ENCODE assay signal across 13 cellular contexts in genomic region chr7:45069444-45070253, GRCh38. TPM values are rescaled to one million over a fixed set of nuclear protein-coding genes. Genes with fewer than 3 reads are reported as not detected.
DNase-seq lines count a peak whose midpoint lies in the region; ATAC-seq, FAIRE-seq and TF ChIP-seq lines count a peak whose summit lies in the region.
"Had no signal": no experiment of that assay in that cellular context is flagged by ENCODE, and none has a peak within 500 bp of the region (broad histone marks: within the 10 kb centered on the region; RNA-seq: fewer than 3 reads in every experiment).

No MANE protein-coding gene starts in this region.

- H3K36me3 ChIP-seq in DOHH2 (ENCODE audit: control insufficient read depth, low read length): peaks cover 91% of the 10 kb centered on the region
- peaks cover 33% of the 10 kb centered on the region for H3K36me3 ChIP-seq in WERI-Rb-1
- peaks cover 43% of the 10 kb centered on the region in 2 experiments for H3K36me3 ChIP-seq in keratinocyte (ENCODE audit: control insufficient read depth in 2 of 2, extremely low read depth in 1 of 2, insufficient read depth in 2 of 2, low read length in 2 of 2)

- no peaks in the 10 kb centered on the region for H3K4me1 ChIP-seq in DOHH2 (ENCODE audit: control insufficient read depth, low read length)
- H3K4me1 ChIP-seq in keratinocyte (ENCODE audit: control insufficient read depth, extremely low read depth, insufficient read depth, low read length): peaks cover 4% of the 10 kb centered on the region

- intact Hi-C loops in CD4-positive, alpha-beta T cell (cut with DNase I, micrococcal nuclease): no loop called here

- H3K79me2 ChIP-seq in DOHH2 (ENCODE audit: control insufficient read depth, low read length) (peaks cover 28% of the 10 kb centered on the region), keratinocyte (ENCODE audit: control insufficient read depth, insufficient read depth, low read length) (peaks cover 10% of the 10 kb centered on the region)

- H3K4me2 ChIP-seq in DOHH2 (ENCODE audit: low read length) (no peak overlapping the region), keratinocyte (ENCODE audit: control insufficient read depth, extremely low read depth, insufficient read depth, low read depth, low read length) (no peak overlapping the region)
- H3K4me2 ChIP-seq: BLaER1 treated with 17β-estradiol and CSF1 and Interleukin-3, amounts not matched to agents 10 nM and 100 nM had no signal

- POLR2A ChIA-PET in CD4-positive, alpha-beta T cell (lab: Charles Lee): interaction anchor here (1.0 to 1.4 kb wide), 4 partner anchors 8 to 42 kb away, joined by 3 to 5 read pairs (median 4); no protein-coding TSS in a partner anchor

- ATAC-seq in CD4-positive, alpha-beta T cell (ENCODE audit: poor library complexity): no peak
- no peak for ATAC-seq in GM21367 (IDR thresholded peaks at IDR 0.05; ENCODE audit: unreplicated experiment)

- no peaks in the 10 kb centered on the region for H3K9me3 Mint-ChIP-seq in CD4-positive, alpha-beta T cell

- H3K4me3 Mint-ChIP-seq in CD4-positive, alpha-beta T cell: no peak overlapping the region

- H2AFZ ChIP-seq in keratinocyte (ENCODE audit: control insufficient read depth, low read length): no peak overlapping the region

- no peaks in the 10 kb centered on the region for H3K9me2 ChIP-seq in DOHH2 (replicated peaks; ENCODE audit: control insufficient read depth, low read length)

- peaks cover 22% of the 10 kb centered on the region for H3K4me1 Mint-ChIP-seq in CD4-positive, alpha-beta T cell (ENCODE audit: low read depth)

- TF ChIP-seq CTCF in CD4-positive, alpha-beta T cell (IDR thresholded peaks at IDR 0.05): no peak
- TF ChIP-seq CTCF in DOHH2 (IDR thresholded peaks at IDR 0.05; ENCODE audit: low read depth, low read length, poor library complexity, severe bottlenecking): peak; percentile 27
- peak; percentile 20; the same call in 1 of the 2 replicates for TF ChIP-seq CTCF in WERI-Rb-1 (IDR thresholded peaks at IDR 0.05; ENCODE audit: low read depth, low read length)
- peak in 2 of 3 experiments; percentile 3 to 7 for TF ChIP-seq CTCF in keratinocyte (optimal IDR thresholded peaks at IDR 0.05 in 1 of 3, IDR thresholded peaks at IDR 0.05 in 1 of 3, conservative IDR thresholded peaks at IDR 0.05 in 1 of 3; ENCODE audit: extremely low read depth in 1 of 3, insufficient read depth in 2 of 3, low read length in 3 of 3)

- no peaks in the 10 kb centered on the region for H3K9me3 ChIP-seq in CD4-positive, alpha-beta T cell (ENCODE audit: control insufficient read depth, low read length)
- H3K9me3 ChIP-seq in DOHH2 (ENCODE audit: control insufficient read depth, insufficient read depth, low read length): no peaks in the 10 kb centered on the region
- H3K9me3 ChIP-seq in WERI-Rb-1 (ENCODE audit: severe bottlenecking): no peaks in the 10 kb centered on the region
- no peaks in the 10 kb centered on the region for H3K9me3 ChIP-seq in keratinocyte (ENCODE audit: control insufficient read depth, low read depth, low read length)
- H3K9me3 ChIP-seq: BLaER1 treated with 17β-estradiol and CSF1 and Interleukin-3, amounts not matched to agents 10 nM and 100 nM; stomach had no signal

- H3K9ac ChIP-seq in keratinocyte (ENCODE audit: control insufficient read depth, extremely low read depth, insufficient read depth, low read length): no peak overlapping the region

- no peaks in the 10 kb centered on the region for H3K27me3 ChIP-seq in CD4-positive, alpha-beta T cell (ENCODE audit: control insufficient read depth, insufficient read depth, low read length)
- no peaks in the 10 kb centered on the region for H3K27me3 ChIP-seq in DOHH2 (ENCODE audit: control insufficient read depth, low read length)
- H3K27me3 ChIP-seq in WERI-Rb-1 (ENCODE audit: insufficient read depth, low read depth, severe bottlenecking): no peaks in the 10 kb centered on the region
- H3K27me3 ChIP-seq in keratinocyte (ENCODE audit: control insufficient read depth, extremely low read depth, insufficient read depth, low read length): no peaks in the 10 kb centered on the region
- H3K27me3 ChIP-seq: BLaER1 treated with 17β-estradiol and CSF1 and Interleukin-3, amounts not matched to agents 10 nM and 100 nM; stomach had no signal

- H3F3A ChIP-seq in DOHH2 (ENCODE audit: control insufficient read depth, insufficient read depth): 0 out of 2 replicates have a peak, but pooled peaks cover 6% of the 10 kb centered on the region

- no peak overlapping the region for H3K27ac ChIP-seq in CD4-positive, alpha-beta T cell (ENCODE audit: low read depth, low read length)
- H3K27ac ChIP-seq in DOHH2 (ENCODE audit: low read depth, low read length): no peak overlapping the region
- H3K27ac ChIP-seq in WERI-Rb-1: no peak overlapping the region
- H3K27ac ChIP-seq in keratinocyte (ENCODE audit: control insufficient read depth, insufficient read depth, low read length): no peak overlapping the region
- H3K27ac ChIP-seq: BLaER1 treated with 17β-estradiol and CSF1 and Interleukin-3, amounts not matched to agents 10 nM and 100 nM; stomach had no signal

- dilution Hi-C loops in keratinocyte (cut with MboI; ENCODE audit: extremely low pct_ligation_motif_present, low sequenced_read_pairs): no loop called here

- no peaks in the 10 kb centered on the region for H3K27me3 Mint-ChIP-seq in CD4-positive, alpha-beta T cell

- H4K20me1 ChIP-seq in DOHH2 (ENCODE audit: control insufficient read depth, insufficient read depth, low read depth, low read length) (peaks cover 10% of the 10 kb centered on the region; the same call in 1 of the 2 replicates), keratinocyte (ENCODE audit: control insufficient read depth, extremely low read depth, insufficient read depth, low read length) (no peaks in the 10 kb centered on the region)

- no peaks in the 10 kb centered on the region for H3K9me1 ChIP-seq in keratinocyte (ENCODE audit: control insufficient read depth, extremely low read depth, insufficient read depth, low read length)

- FAIRE-seq in keratinocyte (lab: Jason Lieb, UNC): no peak
- FAIRE-seq: GM12891 had no signal

- H3K36me3 Mint-ChIP-seq in CD4-positive, alpha-beta T cell (ENCODE audit: low read depth): peaks cover 98% of the 10 kb centered on the region

- H3K4me3 ChIP-seq in DOHH2 (ENCODE audit: low read length) (no peak overlapping the region), WERI-Rb-1 (ENCODE audit: low read depth, low read length) (no peak overlapping the region), keratinocyte (ENCODE audit: control insufficient read depth in 2 of 3, extremely low read depth in 1 of 3, insufficient read depth in 2 of 3, low read depth in 1 of 3, low read length in 3 of 3) (no peak overlapping the region)
- H3K4me3 ChIP-seq: BLaER1 treated with 17β-estradiol and CSF1 and Interleukin-3, amounts not matched to agents 10 nM and 100 nM; stomach had no signal

- CTCF ChIA-PET in CD4-positive, alpha-beta T cell (lab: Charles Lee): interaction anchor here (0.7 kb wide), 1 partner anchor 34 kb away, joined by 3 read pairs; no protein-coding TSS in a partner anchor

- DNase-seq in CD4-positive, alpha-beta T cell: no peak
- no peak for DNase-seq in WERI-Rb-1
- no peak for DNase-seq in keratinocyte (ENCODE audit: low read depth, low spot score)
- DNase-seq in NCI-H1436 (lab: John Stamatoyannopoulos, UW): no peak
- no peak for DNase-seq in NCI-H446 treated with DMSO at 0.1 percent for 48 hours (lab: John Stamatoyannopoulos, UW)
- DNase-seq: DMS79 treated with DMSO at 0.1 percent for 48 hours, mesenchymal stem cell, nucleus accumbens, stomach had no signal

- peak overlapping the region; percentile 42 for H3K27ac Mint-ChIP-seq in CD4-positive, alpha-beta T cell

RNA-seq across cellular contexts. Expression of gene NACAD, which starts 19.1 kb away (rescaled TPM):
- total RNA-seq in CD4-positive, alpha-beta T cell: under 1 TPM; 0.08 to 0.14 TPM
- polyA plus RNA-seq in keratinocyte: 0.10 to 0.25 TPM (median 0.14 TPM) in 3 replicates
- not detected for polyA plus RNA-seq in keratinocyte (2011; ENCODE audit: low read depth)
- 0.17 and 0.38 TPM in 2 replicates for polyA plus RNA-seq in keratinocyte (2011; cell fraction: cytosol; rRNA removed)
- 0.36 and 0.67 TPM in 2 replicates for polyA plus RNA-seq in keratinocyte (2011; cell fraction: nucleus; rRNA removed)
- 2.1 TPM in 1 of 2 replicates, not detected in the other for polyA plus RNA-seq in keratinocyte (2012; ENCODE audit: low replicate concordance)
- polyA minus RNA-seq in keratinocyte: 0.13 to 5.0 TPM (median 0.23 TPM) in 3 replicates
- polyA minus RNA-seq in keratinocyte (2011; cell fraction: cytosol; rRNA and poly(A)+ RNA removed): 0.96 TPM
- polyA minus RNA-seq in keratinocyte (2011; cell fraction: nucleus; rRNA and poly(A)+ RNA removed): 0.53 and 0.85 TPM in 2 replicates

RNA-seq across cellular contexts. Expression of gene TBRG4, which starts 41.8 kb away (rescaled TPM):
- total RNA-seq in CD4-positive, alpha-beta T cell: 100 to 1,000 TPM; 104 to 105 TPM
- polyA plus RNA-seq in keratinocyte: 88.2 to 115 TPM (median 90.5 TPM) in 3 replicates
- polyA plus RNA-seq in keratinocyte (2011; ENCODE audit: low read depth): 40.3 TPM
- polyA plus RNA-seq in keratinocyte (2011; cell fraction: cytosol; rRNA removed): 75.8 and 77.3 TPM in 2 replicates
- 132 and 149 TPM in 2 replicates for polyA plus RNA-seq in keratinocyte (2011; cell fraction: nucleus; rRNA removed)
- 71.8 and 85.1 TPM in 2 replicates for polyA plus RNA-seq in keratinocyte (2012; ENCODE audit: low replicate concordance)
- polyA minus RNA-seq in keratinocyte: 108 to 214 TPM (median 144 TPM) in 3 replicates
- polyA minus RNA-seq in keratinocyte (2011; cell fraction: cytosol; rRNA and poly(A)+ RNA removed): 107 TPM
- polyA minus RNA-seq in keratinocyte (2011; cell fraction: nucleus; rRNA and poly(A)+ RNA removed): 92.1 and 102 TPM in 2 replicates
